8 cellular contexts compared by ENCODE assay signal in genomic region chr13:44710576-44710975, GRCh38.
A peak's percentile ranks its signal among the peaks of the same experiment; 100 is the strongest.
DNase-seq lines count a peak whose midpoint lies in the region; ATAC-seq, FAIRE-seq and TF ChIP-seq lines count a peak whose summit lies in the region.
"Had no signal": no experiment of that assay in that cellular context is flagged by ENCODE, and none has a peak within 500 bp of the region (broad histone marks: within the 10 kb centered on the region; RNA-seq: fewer than 3 reads in every experiment).

No MANE protein-coding gene starts in this region.

- WGBS in testis, 2 donors: 62 to 81% methylated on average over 2 of the region's 2 CpGs

- dilution Hi-C loops in endothelial cell of umbilical vein (cut with MboI; ENCODE audit: extremely low pct_ligation_motif_present, low sequenced_read_pairs): no loop called here

- POLR2A ChIA-PET in endothelial cell of umbilical vein (lab: Charles Lee): no interaction called here

- H3K27me3 ChIP-seq in endothelial cell of umbilical vein (ENCODE audit: control insufficient read depth in 2 of 2, insufficient read depth in 2 of 2, low read length in 2 of 2) (no peaks in the 10 kb centered on the region), testis (no peaks in the 10 kb centered on the region)
- H3K27me3 ChIP-seq: heart left ventricle had no signal

- peak; percentile 96 for FAIRE-seq in endothelial cell of umbilical vein (lab: Jason Lieb, UNC)

- H3K4me3 ChIP-seq in endothelial cell of umbilical vein (replicated peaks in 1 of 3; ENCODE audit: insufficient read depth in 1 of 3, low read depth in 1 of 3, low read length in 3 of 3) (peak overlapping the region in 1 of 3 experiments; percentile 29), testis (no peak overlapping the region)
- H3K4me3 ChIP-seq: heart left ventricle had no signal

- peak; percentile 47 for DNase-seq in GM20000 (ENCODE audit: low spot score)
- peak; percentile 92 for DNase-seq in endothelial cell of umbilical vein (ENCODE audit: low read depth, low spot score)
- DNase-seq in stimulated activated CD4-positive, alpha-beta T cell treated with anti-CD3 and anti-CD28 coated beads, Interleukin-4, amount 100 ng/mL, for 48 hours (ENCODE audit: low read depth in 2 of 2): peak; percentile 4 to 6
- DNase-seq in hippocampal formation (lab: John Stamatoyannopoulos, UW): no peak
- no peak for DNase-seq in testis
- DNase-seq: heart left ventricle had no signal

- no peak for TF ChIP-seq RAD21 in Ishikawa (IDR thresholded peaks at IDR 0.05; ENCODE audit: low read depth)

- no peak for TF ChIP-seq EP300 in Ishikawa (IDR thresholded peaks at IDR 0.05; ENCODE audit: borderline replicate concordance)

- no peak overlapping the region for H2AFZ ChIP-seq in endothelial cell of umbilical vein (ENCODE audit: low read depth, low read length)

- peak overlapping the region; percentile 65 for H3K9ac ChIP-seq in endothelial cell of umbilical vein (replicated peaks; ENCODE audit: extremely low read depth, insufficient read depth, low read length)

- TF ChIP-seq POLR2A in endothelial cell of umbilical vein (IDR thresholded peaks at IDR 0.05; ENCODE audit: low read depth, low read length): no peak
- TF ChIP-seq POLR2A in testis (IDR thresholded peaks at IDR 0.05): no peak

- H4K20me1 ChIP-seq in endothelial cell of umbilical vein (replicated peaks; ENCODE audit: control insufficient read depth, extremely low read depth, insufficient read depth, low read length): no peaks in the 10 kb centered on the region

- no TSS peak for BruUV-seq in endothelial cell of umbilical vein (replicated peaks; lab: Mats Ljungman, UMichigan)

- CTCF ChIA-PET in endothelial cell of umbilical vein (lab: Charles Lee): no interaction called here

- no peak for ATAC-seq in GM19463 (IDR thresholded peaks at IDR 0.05; ENCODE audit: unreplicated experiment)

- peaks cover 38% of the 10 kb centered on the region for H3K4me1 ChIP-seq in endothelial cell of umbilical vein (ENCODE audit: control insufficient read depth, extremely low read depth, insufficient read depth, low read length)
- peaks cover 10% of the 10 kb centered on the region for H3K4me1 ChIP-seq in testis

- H3K79me2 ChIP-seq in endothelial cell of umbilical vein (ENCODE audit: control insufficient read depth, insufficient read depth, low read length): no peaks in the 10 kb centered on the region

- H3K27ac ChIP-seq in endothelial cell of umbilical vein (ENCODE audit: insufficient read depth, low read depth, low read length) (peak overlapping the region; percentile 91), testis (no peak overlapping the region)
- H3K27ac ChIP-seq: heart left ventricle had no signal

- H3K9me3 ChIP-seq in endothelial cell of umbilical vein (replicated peaks; ENCODE audit: control insufficient read depth, insufficient read depth, low read length) (no peaks in the 10 kb centered on the region), testis (no peaks in the 10 kb centered on the region)

- intact Hi-C loops in endothelial cell of umbilical vein (cut with micrococcal nuclease): loop anchor here (2.0 to 5.0 kb wide), 7 partner anchors 108 to 474 kb away; no protein-coding TSS in a partner anchor
- intact Hi-C loops in testis (cut with DNase I; ENCODE audit: low total_unique reads): no loop called here

- H3K9me1 ChIP-seq in endothelial cell of umbilical vein (replicated peaks; ENCODE audit: control insufficient read depth, extremely low read depth, insufficient read depth, low read length): no peaks in the 10 kb centered on the region

- TF ChIP-seq CTCF in GM20000 (IDR thresholded peaks at IDR 0.05; ENCODE audit: extremely low read depth, missing control alignments) (no peak), endothelial cell of umbilical vein (IDR thresholded peaks at IDR 0.05; ENCODE audit: extremely low read depth in 1 of 2, insufficient read depth in 1 of 2, low read depth in 1 of 2, low read length in 2 of 2) (no peak), testis (IDR thresholded peaks at IDR 0.05) (no peak)

- H3K4me2 ChIP-seq in endothelial cell of umbilical vein (ENCODE audit: insufficient read depth, low read length): peak overlapping the region; percentile 76

- H3K36me3 ChIP-seq in endothelial cell of umbilical vein (ENCODE audit: control insufficient read depth in 2 of 2, extremely low read depth in 1 of 2, insufficient read depth in 2 of 2, low read length in 2 of 2) (no peaks in the 10 kb centered on the region), testis (ENCODE audit: low read depth, missing control alignments) (no peaks in the 10 kb centered on the region)
- H3K36me3 ChIP-seq: heart left ventricle had no signal

TF ChIP-seq in Ishikawa, 13 proteins besides CTCF, POLR2A, EP300 and RAD21:
- TF ChIP-seq YY1 (IDR thresholded peaks at IDR 0.05; ENCODE audit: low read depth) (no peak), TCF12 (IDR thresholded peaks at IDR 0.05; ENCODE audit: low read depth) (peak; percentile 36; the same call in 1 of the 2 replicates), TEAD4 (IDR thresholded peaks at IDR 0.05) (no peak), ZBTB7A (IDR thresholded peaks at IDR 0.05; ENCODE audit: low read depth) (no peak), TAF1 (IDR thresholded peaks at IDR 0.05; ENCODE audit: low read depth) (no peak), NFIC (IDR thresholded peaks at IDR 0.05) (no peak), MAX (IDR thresholded peaks at IDR 0.05) (no peak)

TF ChIP-seq in endothelial cell of umbilical vein, 7 proteins besides CTCF, POLR2A, EP300 and RAD21:
- TF ChIP-seq JUN (IDR thresholded peaks at IDR 0.05; ENCODE audit: borderline replicate concordance, insufficient read depth, insufficient read length, low read depth): peak; percentile 96
- TF ChIP-seq MYC (IDR thresholded peaks at IDR 0.05; ENCODE audit: low read depth, low read length): no peak
- TF ChIP-seq MAX (IDR thresholded peaks at IDR 0.05; ENCODE audit: insufficient read depth, insufficient read length): no peak
- TF ChIP-seq GATA2 (IDR thresholded peaks at IDR 0.05; ENCODE audit: insufficient read depth, insufficient read length, low read depth, low read length): no peak
- peak; percentile 71 for TF ChIP-seq POLR2AphosphoS5 (IDR thresholded peaks at IDR 0.05; ENCODE audit: insufficient read depth, low read depth, low read length)
- TF ChIP-seq FOS (IDR thresholded peaks at IDR 0.05; ENCODE audit: borderline replicate concordance, insufficient read depth, low read length): peak; percentile 87
- TF ChIP-seq EZH2 (IDR thresholded peaks at IDR 0.05; ENCODE audit: borderline replicate concordance, low read depth, low read length, severe bottlenecking): no peak
TF ChIP-seq in endothelial cell of umbilical vein: peak in this region for 3.

Comparison
In these comparisons a context has a peak if more than half of its experiments do, and no peak if none do; other contexts are left out.
1. DNase-seq: peak in GM20000 (single experiment), endothelial cell of umbilical vein (single experiment) and stimulated activated CD4-positive, alpha-beta T cell treated with anti-CD3 and anti-CD28 coated beads, Interleukin-4, amount 100 ng/mL, for 48 hours (2 of 2); none in hippocampal formation (0 of 2) and testis (single experiment).